Comparison of ENCODE assay signal across 9 cellular contexts in the genomic region with DNA sequence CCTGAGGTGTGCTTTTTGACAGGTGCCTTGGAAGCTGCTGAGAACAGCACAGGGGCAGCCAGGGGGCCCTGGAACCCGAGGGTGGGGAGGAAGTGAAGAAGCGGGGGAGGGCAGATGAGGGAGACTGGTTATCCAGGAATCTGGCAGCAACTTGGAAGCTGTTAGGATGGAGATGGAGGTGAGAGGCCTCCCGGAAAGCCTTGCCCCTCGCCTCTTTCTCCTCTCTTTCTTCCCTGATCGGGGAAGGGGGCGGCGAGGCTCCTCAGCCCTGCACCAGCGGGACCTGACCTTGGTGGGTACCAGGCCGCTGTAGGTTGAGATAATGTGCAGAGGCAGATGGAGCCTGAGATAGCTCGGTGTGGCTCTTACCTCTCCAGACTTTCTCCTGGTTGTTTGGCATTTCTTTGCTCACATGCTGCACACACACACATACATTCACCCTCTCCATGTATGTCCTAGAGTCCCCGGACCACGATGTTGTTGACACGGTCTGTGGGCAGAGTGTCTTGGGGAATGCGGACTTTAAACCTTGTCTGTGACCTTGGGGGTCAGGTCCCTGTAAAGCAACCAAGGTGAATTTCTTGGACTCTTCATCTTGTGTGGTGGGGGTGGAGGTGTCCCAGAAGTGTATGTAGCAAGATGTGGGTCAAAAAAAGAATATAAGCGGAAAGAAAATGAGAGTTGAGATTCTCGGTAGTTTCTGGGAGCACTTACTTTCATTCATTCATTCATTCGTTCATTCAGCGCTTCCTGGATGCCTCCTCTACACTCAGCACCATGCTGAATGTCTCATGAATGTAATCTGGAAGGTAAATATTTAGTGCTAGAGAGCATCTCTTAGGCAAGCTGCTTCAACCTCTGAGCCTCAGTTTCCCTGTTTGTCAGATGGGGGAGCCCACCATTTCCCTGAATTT. TPM values are rescaled to one million over a fixed set of nuclear protein-coding genes. Genes with fewer than 3 reads are reported as not detected.
DNase-seq lines count a peak whose midpoint lies in the region; ATAC-seq, FAIRE-seq and TF ChIP-seq lines count a peak whose summit lies in the region.
"Had no signal": no experiment of that assay in that cellular context is flagged by ENCODE, and none has a peak within 500 bp of the region (broad histone marks: within the 10 kb centered on the region; RNA-seq: fewer than 3 reads in every experiment).

No MANE protein-coding gene starts in this region.

- TF ChIP-seq POLR2A in transverse colon (IDR thresholded peaks at IDR 0.05): no peak

- POLR2A ChIA-PET in activated CD8-positive, alpha-beta T cell treated with anti-CD3 and anti-CD28 coated beads, Interleukin-2, amount 10 ng/mL, durations not matched to agents 7 days and 5 days (lab: Charles Lee): no interaction called here

- no peak for TF ChIP-seq EP300 in transverse colon (IDR thresholded peaks at IDR 0.05; ENCODE audit: low read depth)

- intact Hi-C loops in kidney (cut with DNase I) (no loop called here), transverse colon (cut with DNase I; ENCODE audit: low total_unique reads) (no loop called here)

- 60 to 84% methylated on average over 5 to 18 of the region's 18 CpGs for WGBS in transverse colon (ENCODE audit: low coverage in 1 of 2), 2 donors

- no peaks in the 10 kb centered on the region for H3K36me3 Mint-ChIP-seq in activated T-cell treated with anti-CD3 and anti-CD28 coated beads, Interleukin-2, amount 50 U/mL, for 24 hours (ENCODE audit: low read depth)
- peaks cover 2% of the 10 kb centered on the region for H3K36me3 Mint-ChIP-seq in activated CD8-positive, alpha-beta T cell treated with anti-CD3 and anti-CD28 coated beads, Interleukin-2, amount 10 ng/mL, durations not matched to agents 7 days and 5 days (ENCODE audit: low read depth)
- H3K36me3 Mint-ChIP-seq: activated naive CD8-positive, alpha-beta T cell treated with anti-CD3 and anti-CD28 coated beads, Interleukin-2, amount 10 ng/mL, durations not matched to agents 7 days and 5 days had no signal

- CTCF ChIA-PET in activated CD8-positive, alpha-beta T cell treated with anti-CD3 and anti-CD28 coated beads, Interleukin-2, amount 10 ng/mL, durations not matched to agents 7 days and 5 days (lab: Charles Lee): no interaction called here

- in situ Hi-C loops in transverse colon (cut with MboI; ENCODE audit: low pct_ligation_motif_present in 1 of 4, low pct_unique_long_range_greater_than_20kb in 1 of 4, low sequenced_read_pairs in 3 of 4): loop anchor here in 1 of 4 donors (25.0 kb wide), 1 partner anchor 369 kb away; no protein-coding TSS in a partner anchor

- H3K4me1 ChIP-seq in kidney (ENCODE audit: control insufficient read depth in 1 of 2, insufficient read depth in 1 of 2, low read depth in 1 of 2, low read length in 2 of 2) (peaks cover 26 to 35% of the 10 kb centered on the region in 2 donors), transverse colon (peaks cover under 1 to 24% (median 14%) of the 10 kb centered on the region in 4 donors)

- H3K27ac Mint-ChIP-seq in activated T-cell treated with anti-CD3 and anti-CD28 coated beads, Interleukin-2, amount 50 U/mL, for 24 hours: no peak overlapping the region
- no peak overlapping the region for H3K27ac Mint-ChIP-seq in activated CD8-positive, alpha-beta T cell treated with anti-CD3 and anti-CD28 coated beads, Interleukin-2, amount 10 ng/mL, durations not matched to agents 7 days and 5 days
- H3K27ac Mint-ChIP-seq: activated naive CD8-positive, alpha-beta T cell treated with anti-CD3 and anti-CD28 coated beads, Interleukin-2, amount 10 ng/mL, durations not matched to agents 7 days and 5 days had no signal

- no peaks in the 10 kb centered on the region for H3K9me3 Mint-ChIP-seq in activated T-cell treated with anti-CD3 and anti-CD28 coated beads, Interleukin-2, amount 50 U/mL, for 24 hours
- H3K9me3 Mint-ChIP-seq in activated CD8-positive, alpha-beta T cell treated with anti-CD3 and anti-CD28 coated beads, Interleukin-2, amount 10 ng/mL, durations not matched to agents 7 days and 5 days (ENCODE audit: insufficient read depth): no peaks in the 10 kb centered on the region
- H3K9me3 Mint-ChIP-seq: activated naive CD8-positive, alpha-beta T cell treated with anti-CD3 and anti-CD28 coated beads, Interleukin-2, amount 10 ng/mL, durations not matched to agents 7 days and 5 days had no signal

- peaks cover 20% of the 10 kb centered on the region for H3K4me1 Mint-ChIP-seq in activated T-cell treated with anti-CD3 and anti-CD28 coated beads, Interleukin-2, amount 50 U/mL, for 24 hours (ENCODE audit: low read depth)
- peaks cover 5% of the 10 kb centered on the region for H3K4me1 Mint-ChIP-seq in activated CD8-positive, alpha-beta T cell treated with anti-CD3 and anti-CD28 coated beads, Interleukin-2, amount 10 ng/mL, durations not matched to agents 7 days and 5 days (ENCODE audit: low read depth)

- H3K27ac ChIP-seq in kidney (ENCODE audit: low read depth in 2 of 2, low read length in 2 of 2) (peak overlapping the region; percentile 89 to 94), transverse colon (peak overlapping the region in 2 of 4 donors; percentile 74 to 79)

- no peak for DNase-seq in activated T-cell treated with anti-CD3 and anti-CD28 coated beads, Interleukin-2, amount 50 U/mL, for 24 hours
- no peak for DNase-seq in activated T-cell treated with anti-CD3 and anti-CD28 coated beads for 4 hours
- no peak for DNase-seq in activated CD8-positive, alpha-beta T cell treated with anti-CD3 and anti-CD28 coated beads, Interleukin-2, amount 10 ng/mL, durations not matched to agents 7 days and 5 days
- DNase-seq in kidney: no peak
- no peak for DNase-seq in transverse colon
- DNase-seq in NCI-H1694 (lab: John Stamatoyannopoulos, UW): no peak
- no peak for DNase-seq in D721Med (ENCODE audit: insufficient read length, low spot score)
- DNase-seq: activated naive CD8-positive, alpha-beta T cell treated with anti-CD3 and anti-CD28 coated beads, Interleukin-2, amount 10 ng/mL, durations not matched to agents 7 days and 5 days had no signal

- peak overlapping the region; percentile 60 for H3K4me3 Mint-ChIP-seq in activated T-cell treated with anti-CD3 and anti-CD28 coated beads, Interleukin-2, amount 50 U/mL, for 24 hours
- peak overlapping the region; percentile 4 for H3K4me3 Mint-ChIP-seq in activated CD8-positive, alpha-beta T cell treated with anti-CD3 and anti-CD28 coated beads, Interleukin-2, amount 10 ng/mL, durations not matched to agents 7 days and 5 days
- H3K4me3 Mint-ChIP-seq: activated naive CD8-positive, alpha-beta T cell treated with anti-CD3 and anti-CD28 coated beads, Interleukin-2, amount 10 ng/mL, durations not matched to agents 7 days and 5 days had no signal

- FAIRE-seq in kidney (lab: Jason Lieb, UNC) (no peak), D721Med (lab: Jason Lieb, UNC) (no peak)

- no peaks in the 10 kb centered on the region for H3K36me3 ChIP-seq in kidney (ENCODE audit: control insufficient read depth in 1 of 2, insufficient read depth in 2 of 2, low read length in 2 of 2)
- H3K36me3 ChIP-seq in transverse colon: no peaks in the 10 kb centered on the region

- H3K4me3 ChIP-seq in kidney (ENCODE audit: low read length in 2 of 2) (peak overlapping the region; percentile 78 to 86), transverse colon (peak overlapping the region in 3 of 4 donors; percentile 54 to 70 (median 63))

- peaks cover 36% of the 10 kb centered on the region for H3K27me3 Mint-ChIP-seq in activated T-cell treated with anti-CD3 and anti-CD28 coated beads, Interleukin-2, amount 50 U/mL, for 24 hours
- H3K27me3 Mint-ChIP-seq in activated CD8-positive, alpha-beta T cell treated with anti-CD3 and anti-CD28 coated beads, Interleukin-2, amount 10 ng/mL, durations not matched to agents 7 days and 5 days (ENCODE audit: low read depth): peaks cover 30% of the 10 kb centered on the region

- H3K27me3 ChIP-seq in transverse colon: peaks cover 31% of the 10 kb centered on the region

- no peak for ATAC-seq in activated CD8-positive, alpha-beta T cell treated with anti-CD3 and anti-CD28 coated beads, Interleukin-2, amount 10 ng/mL, durations not matched to agents 7 days and 5 days
- no peak for ATAC-seq in GM19324 (IDR thresholded peaks at IDR 0.05; ENCODE audit: low FRiP score, unreplicated experiment)

- H3K9ac ChIP-seq in kidney (ENCODE audit: low read length in 2 of 2): peak overlapping the region; percentile 58 to 85

- H3K9me3 ChIP-seq in kidney (ENCODE audit: control insufficient read depth in 1 of 2, low read length in 2 of 2): no peaks in the 10 kb centered on the region
- H3K9me3 ChIP-seq in transverse colon: no peaks in the 10 kb centered on the region

- TF ChIP-seq CTCF in kidney (IDR thresholded peaks at IDR 0.05; ENCODE audit: borderline replicate concordance, extremely low read depth, insufficient read depth) (no peak), transverse colon (IDR thresholded peaks at IDR 0.05) (no peak), D721Med (IDR thresholded peaks at IDR 0.05; ENCODE audit: insufficient read depth, missing control alignments) (no peak)

RNA-seq across cellular contexts. Expression of gene WWC1, which starts 1.6 kb away (rescaled TPM):
- not detected for total RNA-seq in activated CD8-positive, alpha-beta T cell treated with anti-CD3 and anti-CD28 coated beads, Interleukin-2, amount 10 ng/mL, durations not matched to agents 7 days and 5 days
- total RNA-seq in kidney (174 TPM), transverse colon (10 to 100 TPM; 10.1 to 34.8 (median 16.8) TPM)
- 74.4 TPM for polyA plus RNA-seq in kidney (ENCODE audit: insufficient read depth, low read depth, low replicate concordance)

Comparison
In these comparisons a context has a peak if more than half of its experiments do, and no peak if none do; other contexts are left out.
1. RNA of gene WWC1, which starts 1.6 kb away (total RNA-seq): 174 TPM in kidney (single experiment) and 10.1 to 34.8 TPM in transverse colon; not detected in activated CD8-positive, alpha-beta T cell treated with anti-CD3 and anti-CD28 coated beads, Interleukin-2, amount 10 ng/mL, durations not matched to agents 7 days and 5 days; every median in the first group is over 10 times any median in the second.